ENCODE assay signal across 28 cellular contexts in the genomic region with DNA sequence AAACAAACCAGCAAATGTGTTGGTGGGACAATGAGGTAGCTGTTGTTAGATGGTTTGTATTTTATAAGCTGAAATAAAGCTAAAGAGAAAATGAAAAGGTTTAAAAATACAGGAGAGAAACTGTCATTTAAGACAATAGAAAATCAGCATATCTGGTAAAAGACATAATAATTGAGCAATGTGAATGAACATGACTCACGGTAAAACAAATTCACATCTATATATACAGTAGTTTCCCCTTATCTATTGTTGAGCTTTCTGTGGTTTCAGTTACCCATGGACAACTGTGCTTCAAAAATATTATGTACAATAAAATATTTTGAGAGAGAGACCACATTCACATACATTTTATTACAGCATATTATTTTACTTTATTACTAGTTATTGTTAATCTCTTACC.
"Had no signal": no experiment of that assay in that cellular context is flagged by ENCODE, and none has a peak within 500 bp of the region (broad histone marks: within the 10 kb centered on the region; RNA-seq: fewer than 3 reads in every experiment).

No MANE protein-coding gene starts in this region.

- H3K4me3 ChIP-seq: ascending aorta, breast epithelium, esophagus squamous epithelium, hepatocyte, left lung, lung, neural progenitor cell, sigmoid colon, smooth muscle cell, stomach, transverse colon had no signal

- H3K9me3 Mint-ChIP-seq: endodermal cell, mesothelial cell of epicardium, neural progenitor cell had no signal

- ATAC-seq: activated CD4-positive, CD25-positive, alpha-beta regulatory T cell treated with anti-CD3 and anti-CD28 coated beads, Interleukin-2, amount 50 U/mL, for 24 hours; activated CD8-positive, alpha-beta T cell treated with anti-CD3 and anti-CD28 coated beads, Interleukin-2, amount 10 ng/mL, durations not matched to agents 7 days and 5 days; left lung; naive thymus-derived CD8-positive, alpha-beta T cell; stimulated activated memory B cell treated with anti-CD40 and anti-IgM and Interleukin-4, amounts not matched to agents 10 μg/mL and 1 μg/mL and 100 μg/mL, for 72 hours had no signal

- H3K27me3 Mint-ChIP-seq: naive thymus-derived CD8-positive, alpha-beta T cell; stimulated activated memory B cell treated with anti-CD40 and anti-IgM and Interleukin-4, amounts not matched to agents 10 μg/mL and 1 μg/mL and 100 μg/mL, for 72 hours had no signal

- H3K4me3 Mint-ChIP-seq: activated CD8-positive, alpha-beta T cell treated with anti-CD3 and anti-CD28 coated beads, Interleukin-2, amount 10 ng/mL, durations not matched to agents 7 days and 5 days; activated T-helper 1 cell treated with anti-CD3 and anti-CD28 coated beads, Interleukin-12 subunit alpha, Interleukin-12 subunit beta, Interleukin-2, Interleukin-4 antibody, amounts not matched to agents 30 ng/mL and 10 ng/mL and 1 ng/mL, durations not matched to agents 14 hours and 24 hours and 36 hours; endodermal cell; immature natural killer cell; mesothelial cell of epicardium; naive thymus-derived CD8-positive, alpha-beta T cell; neural progenitor cell; stimulated activated memory B cell treated with anti-CD40 and anti-IgM and Interleukin-4, amounts not matched to agents 10 μg/mL and 1 μg/mL and 100 μg/mL, for 72 hours had no signal

- H3K4me1 Mint-ChIP-seq: endodermal cell; immature natural killer cell; naive thymus-derived CD8-positive, alpha-beta T cell; neural progenitor cell; stimulated activated memory B cell treated with anti-CD40 and anti-IgM and Interleukin-4, amounts not matched to agents 10 μg/mL and 1 μg/mL and 100 μg/mL, for 72 hours had no signal

- H3K27ac Mint-ChIP-seq: activated CD8-positive, alpha-beta T cell treated with anti-CD3 and anti-CD28 coated beads, Interleukin-2, amount 10 ng/mL, durations not matched to agents 7 days and 5 days; activated T-helper 1 cell treated with anti-CD3 and anti-CD28 coated beads, Interleukin-12 subunit alpha, Interleukin-12 subunit beta, Interleukin-2, Interleukin-4 antibody, amounts not matched to agents 30 ng/mL and 10 ng/mL and 1 ng/mL, durations not matched to agents 14 hours and 24 hours and 36 hours; endodermal cell; immature natural killer cell; mesothelial cell of epicardium; naive thymus-derived CD8-positive, alpha-beta T cell; neural progenitor cell; stimulated activated memory B cell treated with anti-CD40 and anti-IgM and Interleukin-4, amounts not matched to agents 10 μg/mL and 1 μg/mL and 100 μg/mL, for 72 hours had no signal

- DNase-seq: activated CD4-positive, alpha-beta T cell treated with anti-CD3 and anti-CD28 coated beads, Interleukin-2, amount 50 U/mL, for 1 hour; activated CD8-positive, alpha-beta T cell treated with anti-CD3 and anti-CD28 coated beads, Interleukin-2, amount 10 ng/mL, durations not matched to agents 7 days and 5 days; activated gamma-delta T cell; activated naive CD4-positive, alpha-beta T cell treated with anti-CD3 and anti-CD28 coated beads, Interleukin-2, amount 50 U/mL, for 16 hours; cerebellar nuclear complex; cortex of kidney; endodermal cell; esophagus squamous epithelium; glutamatergic neuron; immature natural killer cell; kidney glomerular epithelial cell; left lung; naive thymus-derived CD8-positive, alpha-beta T cell; retina; sigmoid colon; stimulated activated CD4-positive, alpha-beta T cell treated with anti-CD3 and anti-CD28 coated beads, Interleukin-15, amount 100 ng/mL, for 24 hours; stomach; transverse colon had no signal

- H3K36me3 Mint-ChIP-seq: immature natural killer cell; mesothelial cell of epicardium; naive thymus-derived CD8-positive, alpha-beta T cell; neural progenitor cell; stimulated activated memory B cell treated with anti-CD40 and anti-IgM and Interleukin-4, amounts not matched to agents 10 μg/mL and 1 μg/mL and 100 μg/mL, for 72 hours had no signal
